25 cellular contexts compared by ENCODE assay signal in the genomic region with DNA sequence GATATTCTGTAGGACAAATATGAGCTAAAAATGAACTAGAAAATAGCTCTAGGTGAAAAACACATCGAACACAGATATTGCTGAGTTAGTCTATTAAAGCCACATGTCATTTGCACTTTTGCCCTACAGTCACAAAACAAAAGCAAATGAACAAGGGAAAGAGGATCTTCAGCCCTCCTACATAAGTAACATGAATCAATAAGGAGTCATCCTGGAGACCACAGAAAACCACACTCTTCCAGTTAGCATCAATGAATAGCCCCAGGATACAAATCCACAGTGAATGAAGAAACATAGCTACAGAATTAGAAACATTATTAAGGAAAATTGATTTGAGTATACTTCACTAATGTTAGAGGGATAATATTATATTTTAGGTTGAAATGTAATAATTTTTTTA.
DNase-seq lines count a peak whose midpoint lies in the region; ATAC-seq and TF ChIP-seq lines count a peak whose summit lies in the region.
"Had no signal": no experiment of that assay in that cellular context is flagged by ENCODE, and none has a peak within 500 bp of the region (broad histone marks: within the 10 kb centered on the region; RNA-seq: fewer than 3 reads in every experiment).

No MANE protein-coding gene starts in this region.

- H3K4me3 Mint-ChIP-seq in activated CD8-positive, alpha-beta T cell treated with anti-CD3 and anti-CD28 coated beads, Interleukin-2, amount 10 ng/mL, durations not matched to agents 7 days and 5 days, result no peak overlapping the region
- H3K4me3 Mint-ChIP-seq: activated CD4-positive, alpha-beta T cell treated with anti-CD3 and anti-CD28 coated beads, Interleukin-2, amount 10 ng/mL, durations not matched to agents 24 days and 14 days; activated naive CD8-positive, alpha-beta T cell treated with anti-CD3 and anti-CD28 coated beads, Interleukin-2, amount 10 ng/mL, durations not matched to agents 7 days and 5 days; CD8-positive, alpha-beta T cell; T-helper 17 cell had no signal

- H3K36me3 Mint-ChIP-seq in activated CD8-positive, alpha-beta T cell treated with anti-CD3 and anti-CD28 coated beads, Interleukin-2, amount 10 ng/mL, durations not matched to agents 7 days and 5 days (ENCODE audit: low read depth), result no peaks in the 10 kb centered on the region
- H3K36me3 Mint-ChIP-seq: activated naive CD8-positive, alpha-beta T cell treated with anti-CD3 and anti-CD28 coated beads, Interleukin-2, amount 10 ng/mL, durations not matched to agents 7 days and 5 days; CD8-positive, alpha-beta T cell had no signal

- no peak for ATAC-seq in activated CD8-positive, alpha-beta T cell treated with anti-CD3 and anti-CD28 coated beads, Interleukin-2, amount 10 ng/mL, durations not matched to agents 7 days and 5 days
- ATAC-seq: CD8-positive, alpha-beta T cell; gastrocnemius medialis; GM12878; stimulated activated naive CD8-positive, alpha-beta T cell treated with anti-CD3 and anti-CD28 coated beads, Interleukin-15, Interleukin-2, amounts not matched to agents 100 U/mL and 50 U/mL, for 24 hours; T-helper 17 cell had no signal

- no peaks in the 10 kb centered on the region for H3K4me1 Mint-ChIP-seq in activated CD8-positive, alpha-beta T cell treated with anti-CD3 and anti-CD28 coated beads, Interleukin-2, amount 10 ng/mL, durations not matched to agents 7 days and 5 days (ENCODE audit: low read depth)
- H3K4me1 Mint-ChIP-seq: activated CD4-positive, alpha-beta T cell treated with anti-CD3 and anti-CD28 coated beads, Interleukin-2, amount 10 ng/mL, durations not matched to agents 24 days and 14 days; activated naive CD8-positive, alpha-beta T cell treated with anti-CD3 and anti-CD28 coated beads, Interleukin-2, amount 10 ng/mL, durations not matched to agents 7 days and 5 days; T-helper 17 cell had no signal

- H3K27ac Mint-ChIP-seq in activated CD8-positive, alpha-beta T cell treated with anti-CD3 and anti-CD28 coated beads, Interleukin-2, amount 10 ng/mL, durations not matched to agents 7 days and 5 days, result no peak overlapping the region
- H3K27ac Mint-ChIP-seq: activated CD4-positive, alpha-beta T cell treated with anti-CD3 and anti-CD28 coated beads, Interleukin-2, amount 10 ng/mL, durations not matched to agents 24 days and 14 days; activated naive CD8-positive, alpha-beta T cell treated with anti-CD3 and anti-CD28 coated beads, Interleukin-2, amount 10 ng/mL, durations not matched to agents 7 days and 5 days; CD8-positive, alpha-beta T cell; T-helper 17 cell had no signal

- POLR2A ChIA-PET in activated CD8-positive, alpha-beta T cell treated with anti-CD3 and anti-CD28 coated beads, Interleukin-2, amount 10 ng/mL, durations not matched to agents 7 days and 5 days (lab: Charles Lee), result no interaction called here

- no peak for TF ChIP-seq CTCF in epithelial cell of esophagus (IDR thresholded peaks at IDR 0.05; ENCODE audit: insufficient read depth, low read depth, low read length, missing control alignments)

- CTCF ChIA-PET in activated CD8-positive, alpha-beta T cell treated with anti-CD3 and anti-CD28 coated beads, Interleukin-2, amount 10 ng/mL, durations not matched to agents 7 days and 5 days (lab: Charles Lee), result no interaction called here

- no peaks in the 10 kb centered on the region for H3K9me3 Mint-ChIP-seq in activated CD8-positive, alpha-beta T cell treated with anti-CD3 and anti-CD28 coated beads, Interleukin-2, amount 10 ng/mL, durations not matched to agents 7 days and 5 days (ENCODE audit: insufficient read depth)
- H3K9me3 Mint-ChIP-seq: activated CD4-positive, alpha-beta T cell treated with anti-CD3 and anti-CD28 coated beads, Interleukin-2, amount 10 ng/mL, durations not matched to agents 24 days and 14 days; activated naive CD8-positive, alpha-beta T cell treated with anti-CD3 and anti-CD28 coated beads, Interleukin-2, amount 10 ng/mL, durations not matched to agents 7 days and 5 days; CD8-positive, alpha-beta T cell had no signal

- DNase-seq in EH (ENCODE audit: low read depth) (peak; percentile 50), M059J (ENCODE audit: low read depth) (peak; percentile 81), epithelial cell of esophagus (ENCODE audit: low read depth) (peak; percentile 65), kidney tubule cell (ENCODE audit: low spot score) (peak; percentile 64), iPS-NIHi7 (ENCODE audit: extremely low spot score) (no peak), activated T-cell treated with anti-CD3 and anti-CD28 coated beads for 4 hours (no peak), NCI-H526 (lab: John Stamatoyannopoulos, UW) (no peak)
- DNase-seq in activated CD8-positive, alpha-beta T cell treated with anti-CD3 and anti-CD28 coated beads, Interleukin-2, amount 10 ng/mL, durations not matched to agents 7 days and 5 days, result no peak
- DNase-seq: activated CD4-positive, alpha-beta T cell treated with anti-CD3 and anti-CD28 coated beads, Interleukin-2, amount 10 ng/mL, durations not matched to agents 24 days and 14 days; activated naive CD8-positive, alpha-beta T cell treated with anti-CD3 and anti-CD28 coated beads, Interleukin-2, amount 10 ng/mL, durations not matched to agents 7 days and 5 days; CD8-positive, alpha-beta T cell; cortex of kidney; gastrocnemius medialis; KG1; MV-4-11; NCI-H2227 treated with DMSO at 0.1 percent for 48 hours; retina; stimulated activated CD4-positive, alpha-beta T cell treated with anti-CD3 and anti-CD28 coated beads, Interleukin-12 subunit alpha, Interleukin-12 subunit beta, amount 100 ng/mL, for 4 hours; stimulated activated CD4-positive, alpha-beta T cell treated with anti-CD3 and anti-CD28 coated beads, Interleukin-4, amount 100 ng/mL, for 4 hours; stimulated activated naive CD8-positive, alpha-beta T cell treated with anti-CD3 and anti-CD28 coated beads, Interleukin-15, Interleukin-2, amounts not matched to agents 100 U/mL and 50 U/mL, for 24 hours; T-helper 17 cell; thyroid gland had no signal

- no peak overlapping the region for H3K4me3 ChIP-seq in epithelial cell of esophagus (ENCODE audit: low read length)
- H3K4me3 ChIP-seq: gastrocnemius medialis, GM12878, lung, SJSA1, thyroid gland had no signal

- H3K27me3 Mint-ChIP-seq in activated CD8-positive, alpha-beta T cell treated with anti-CD3 and anti-CD28 coated beads, Interleukin-2, amount 10 ng/mL, durations not matched to agents 7 days and 5 days (ENCODE audit: low read depth), result peaks cover 2% of the 10 kb centered on the region
- H3K27me3 Mint-ChIP-seq: activated CD4-positive, alpha-beta T cell treated with anti-CD3 and anti-CD28 coated beads, Interleukin-2, amount 10 ng/mL, durations not matched to agents 24 days and 14 days had no signal

Comparison
In these comparisons a context has a peak if more than half of its experiments do, and no peak if none do; other contexts are left out.
1. DNase-seq: peak in EH (single experiment), M059J (single experiment), epithelial cell of esophagus (single experiment) and kidney tubule cell (single experiment); none in iPS-NIHi7 (single experiment), activated CD8-positive, alpha-beta T cell treated with anti-CD3 and anti-CD28 coated beads, Interleukin-2, amount 10 ng/mL, durations not matched to agents 7 days and 5 days (single experiment), activated T-cell treated with anti-CD3 and anti-CD28 coated beads for 4 hours (single experiment) and NCI-H526 (0 of 2).